14 cellular contexts compared by ENCODE assay signal in genomic region chr1:42433324-42433860, GRCh38. TPM values are rescaled to one million over a fixed set of nuclear protein-coding genes. Genes with fewer than 3 reads are reported as not detected.
DNase-seq lines count a peak whose midpoint lies in the region; ATAC-seq, FAIRE-seq and TF ChIP-seq lines count a peak whose summit lies in the region.
"Had no signal": no experiment of that assay in that cellular context is flagged by ENCODE, and none has a peak within 500 bp of the region (broad histone marks: within the 10 kb centered on the region; RNA-seq: fewer than 3 reads in every experiment).

No MANE protein-coding gene starts in this region.

- no peak overlapping the region for H2BK5ac ChIP-seq in H1 (ENCODE audit: low read depth, low read length)
- H2BK5ac ChIP-seq in mesendoderm (ENCODE audit: low read length), result no peak overlapping the region

- peak overlapping the region; percentile 66 for H3K14ac ChIP-seq in H1 (ENCODE audit: insufficient read length)

- no peak overlapping the region for H3K4me2 ChIP-seq in H1 (ENCODE audit: insufficient read depth in 1 of 2, low read depth in 2 of 2, low read length in 2 of 2)
- H3K4me2 ChIP-seq in mesendoderm (ENCODE audit: low read length), result no peak overlapping the region
- H3K4me2 ChIP-seq: BLaER1 treated with 17β-estradiol and CSF1 and Interleukin-3, amounts not matched to agents 10 nM and 100 nM had no signal

- CTCF ChIA-PET in H1 (lab: Charles Lee; ENCODE audit: partially characterized antibody), result interaction anchor here (0.8 kb wide), 1 partner anchor 33 kb away, joined by 3 read pairs; no protein-coding TSS in a partner anchor

- H2AFZ ChIP-seq in H1 (ENCODE audit: low read length), result 0 out of 2 replicates have a peak overlapping the region, but pooled peaks have one; percentile 16

- no peak for FAIRE-seq in H1 (lab: Jason Lieb, UNC)

- H3K79me1 ChIP-seq in H1 (ENCODE audit: low read depth, low read length), result no peaks in the 10 kb centered on the region
- no peaks in the 10 kb centered on the region for H3K79me1 ChIP-seq in mesendoderm (ENCODE audit: low read length)

- intact Hi-C loops in vagina (cut with DNase I), result no loop called here

- H3K4ac ChIP-seq in H1 (replicated peaks; ENCODE audit: insufficient read length, low read depth, low read length) (no peak overlapping the region), mesendoderm (ENCODE audit: low read depth, low read length) (no peak overlapping the region)

- no peak for TF ChIP-seq EP300 in H1 (IDR thresholded peaks at IDR 0.05; ENCODE audit: borderline replicate concordance in 1 of 2, low read depth in 2 of 2, low read length in 2 of 2)

- H3K27me3 ChIP-seq in H1 (replicated peaks in 1 of 4; ENCODE audit: control insufficient read depth in 3 of 4, extremely low read depth in 1 of 4, insufficient read depth in 3 of 4, low read length in 3 of 4), result no peaks in the 10 kb centered on the region
- H3K27me3 ChIP-seq in mesendoderm (ENCODE audit: insufficient read depth, low read length, poor library complexity), result no peaks in the 10 kb centered on the region
- no peaks in the 10 kb centered on the region for H3K27me3 ChIP-seq in vagina
- H3K27me3 ChIP-seq: BLaER1 treated with 17β-estradiol and CSF1 and Interleukin-3, amounts not matched to agents 10 nM and 100 nM had no signal

- no peak overlapping the region for H2BK12ac ChIP-seq in H1 (ENCODE audit: low read depth, low read length)

- H3K9ac ChIP-seq in H1 (replicated peaks in 1 of 4; ENCODE audit: extremely low read depth in 1 of 4, low read depth in 3 of 4, low read length in 3 of 4) (no peak overlapping the region), mesendoderm (ENCODE audit: low read length) (no peak overlapping the region)
- H3K9ac ChIP-seq: BLaER1 treated with 17β-estradiol and CSF1 and Interleukin-3, amounts not matched to agents 10 nM and 100 nM had no signal

- H4K91ac ChIP-seq in H1 (replicated peaks; ENCODE audit: insufficient read length, low read length), result no peak overlapping the region

- H3K4me3 ChIP-seq in H1 (ENCODE audit: extremely low read depth in 1 of 4, insufficient read depth in 2 of 4, low read depth in 3 of 4, low read length in 4 of 4), result no peak overlapping the region
- no peak overlapping the region for H3K4me3 ChIP-seq in mesendoderm (ENCODE audit: low read length)
- no peak overlapping the region for H3K4me3 ChIP-seq in vagina
- H3K4me3 ChIP-seq: BLaER1 treated with 17β-estradiol and CSF1 and Interleukin-3, amounts not matched to agents 10 nM and 100 nM had no signal

- TF ChIP-seq POLR2A in H1 (IDR thresholded peaks at IDR 0.05; ENCODE audit: control extremely low read depth in 1 of 2, low read depth in 2 of 2, low read length in 2 of 2), result no peak
- no peak for TF ChIP-seq POLR2A in vagina (IDR thresholded peaks at IDR 0.05)

- H3K18ac ChIP-seq in H1 (ENCODE audit: extremely low read depth, low read length), result no peak overlapping the region
- H3K18ac ChIP-seq in mesendoderm (ENCODE audit: low read length), result no peak overlapping the region

- H3K36me3 ChIP-seq in H1 (ENCODE audit: control insufficient read depth in 2 of 4, insufficient read depth in 4 of 4, low read length in 3 of 4), result no peaks in the 10 kb centered on the region
- no peaks in the 10 kb centered on the region for H3K36me3 ChIP-seq in mesendoderm (ENCODE audit: control insufficient read depth, insufficient read depth, low read length)
- no peaks in the 10 kb centered on the region for H3K36me3 ChIP-seq in vagina
- H3K36me3 ChIP-seq: BLaER1 treated with 17β-estradiol and CSF1 and Interleukin-3, amounts not matched to agents 10 nM and 100 nM had no signal

- H2BK120ac ChIP-seq in H1 (replicated peaks; ENCODE audit: low read depth, low read length) (no peak overlapping the region), mesendoderm (ENCODE audit: low read depth, low read length) (no peak overlapping the region)

- H2AK5ac ChIP-seq in H1 (ENCODE audit: low read depth, low read length), result no peak overlapping the region
- H2AK5ac ChIP-seq in mesendoderm (ENCODE audit: low read length), result no peak overlapping the region

- no peaks in the 10 kb centered on the region for H3K79me2 ChIP-seq in H1 (ENCODE audit: control insufficient read depth in 1 of 2, insufficient read depth in 2 of 2, low read length in 2 of 2)
- no peaks in the 10 kb centered on the region for H3K79me2 ChIP-seq in mesendoderm (ENCODE audit: control insufficient read depth, insufficient read depth, low read length)

- TF ChIP-seq CTCF in H1 (IDR thresholded peaks at IDR 0.05; ENCODE audit: control extremely low read depth in 1 of 3, insufficient read depth in 1 of 3, low read depth in 1 of 3, low read length in 3 of 3) (no peak), vagina (IDR thresholded peaks at IDR 0.05) (no peak)

- H4K8ac ChIP-seq in H1 (ENCODE audit: extremely low read depth, insufficient read depth, low read length), result no peak overlapping the region
- no peak overlapping the region for H4K8ac ChIP-seq in mesendoderm (ENCODE audit: low read depth, low read length)

- H4K5ac ChIP-seq in H1 (ENCODE audit: insufficient read length, low read depth, low read length), result no peak overlapping the region
- H4K5ac ChIP-seq in mesendoderm (ENCODE audit: low read length), result no peak overlapping the region

- POLR2A ChIA-PET in H1 (lab: Charles Lee; ENCODE audit: partially characterized antibody), result interaction anchor here (1.6 to 2.6 kb wide), 2 partner anchors 16 to 18 kb away, joined by 3 to 6 read pairs; no protein-coding TSS in a partner anchor

- H2BK15ac ChIP-seq in H1 (ENCODE audit: low read length) (no peak overlapping the region), mesendoderm (replicated peaks; ENCODE audit: low read depth) (no peak overlapping the region)

- TF ChIP-seq RAD21 in H1 (IDR thresholded peaks at IDR 0.05 in 1 of 2, conservative IDR thresholded peaks at IDR 0.05 in 1 of 2; ENCODE audit: low read depth in 2 of 2, low read length in 2 of 2), result no peak

- no peaks in the 10 kb centered on the region for H3K4me1 ChIP-seq in H1 (replicated peaks in 1 of 4; ENCODE audit: control insufficient read depth in 3 of 4, insufficient read depth in 4 of 4, low read length in 3 of 4)
- peaks cover 3% of the 10 kb centered on the region for H3K4me1 ChIP-seq in mesendoderm (ENCODE audit: control insufficient read depth, low read depth, low read length)
- no peaks in the 10 kb centered on the region for H3K4me1 ChIP-seq in vagina

- H3K27ac ChIP-seq in H1 (ENCODE audit: low read depth, low read length) (no peak overlapping the region), mesendoderm (ENCODE audit: low read depth, low read length) (no peak overlapping the region), vagina (no peak overlapping the region)
- H3K27ac ChIP-seq: 22Rv1; BLaER1 treated with 17β-estradiol and CSF1 and Interleukin-3, amounts not matched to agents 10 nM and 100 nM had no signal

- H3K56ac ChIP-seq in H1 (replicated peaks; ENCODE audit: insufficient read length, low read depth, low read length) (no peak overlapping the region), mesendoderm (ENCODE audit: low read length) (no peak overlapping the region)

- no peak overlapping the region for H2BK20ac ChIP-seq in H1 (ENCODE audit: low read length)

- no peaks in the 10 kb centered on the region; a peak in 1 of 4 replicates for H3K9me3 ChIP-seq in H1 (ENCODE audit: insufficient read depth in 2 of 2, low read depth in 1 of 2, low read length in 1 of 2)
- no peaks in the 10 kb centered on the region for H3K9me3 ChIP-seq in vagina
- H3K9me3 ChIP-seq: BLaER1 treated with 17β-estradiol and CSF1 and Interleukin-3, amounts not matched to agents 10 nM and 100 nM had no signal

- 89% methylated on average over 6 of the region's 6 CpGs; no CpG with 5 or more reads in 1 of the 2 experiments for WGBS in H1 (ENCODE audit: extremely low coverage in 1 of 2, insufficient coverage in 1 of 2, insufficient read length in 1 of 2, insufficient replicate concordance in 2 of 2, low coverage in 1 of 2, low lambda C conversion rate in 2 of 2, missing lambda C conversion rate in 1 of 2), 2 experiments
- no CpG with 5 or more reads among the region's 6 CpGs for whole genome bisulfite sequencing in mesendoderm (ENCODE audit: extremely low coverage, insufficient coverage, low lambda C conversion rate)

- peak; percentile 19 for DNase-seq in NCI-H1436 (lab: John Stamatoyannopoulos, UW)
- DNase-seq in NCI-H1436 treated with DMSO at 0.1 percent for 48 hours (lab: John Stamatoyannopoulos, UW), result no peak
- no peak for DNase-seq in H1 (ENCODE audit: low read depth in 1 of 2, low spot score in 2 of 2)
- peak; percentile 34 for DNase-seq in mesendoderm
- no peak for DNase-seq in activated CD4-positive, alpha-beta T cell treated with anti-CD3 and anti-CD28 coated beads, Interleukin-2, amount 50 U/mL, for 4 hours
- no peak for DNase-seq in vagina (ENCODE audit: extremely low spot score in 2 of 2)
- DNase-seq: CD4-positive, CD25-positive, alpha-beta regulatory T cell; DMS53; H7; IMR-90 had no signal

- no peaks in the 10 kb centered on the region for H4K20me1 ChIP-seq in H1 (replicated peaks in 1 of 2; ENCODE audit: control insufficient read depth in 1 of 2, insufficient read depth in 2 of 2, low read length in 2 of 2)
- H4K20me1 ChIP-seq: BLaER1 treated with 17β-estradiol and CSF1 and Interleukin-3, amounts not matched to agents 10 nM and 100 nM had no signal

- H3K23ac ChIP-seq in H1 (ENCODE audit: insufficient read length) (no peak overlapping the region), mesendoderm (ENCODE audit: low read length) (no peak overlapping the region)

- no peaks in the 10 kb centered on the region for H3K23me2 ChIP-seq in H1 (ENCODE audit: low read depth, low read length)

- no peak for ATAC-seq in HG03520 (IDR thresholded peaks at IDR 0.05; ENCODE audit: unreplicated experiment)

RNA-seq across cellular contexts. Expression of gene ZMYND12, which starts 22.4 kb away (rescaled TPM):
- total RNA-seq in H1 (2021; fragmentation: NEBNext Ultra II Directional; extraction: Animal tissue kit (Norgen Biotek cat#: 25700)), result not detected in 2 replicates
- polyA plus RNA-seq in H1 (2011; rRNA removed), result 0.38 and 0.62 TPM in 2 replicates
- 0.79 TPM for polyA plus RNA-seq in H1 (2011; cell fraction: cytosol; rRNA removed)
- polyA plus RNA-seq in H1 (2011; cell fraction: nucleus; rRNA removed), result 0.63 TPM
- polyA plus RNA-seq in H1 (2012, experiment 1 of 2), result 0.23 to 0.40 TPM (median 0.38 TPM) in 3 of 4 replicates, not detected in the other
- polyA plus RNA-seq in H1 (2012, experiment 2 of 2), result not detected
- 0.14 TPM for polyA plus RNA-seq in H1 (2013, experiment 1 of 2)
- polyA plus RNA-seq in H1 (2013, experiment 2 of 2), result 0.18 TPM
- polyA minus RNA-seq in H1 (2011; rRNA and poly(A)+ RNA removed), result 1.0 and 1.4 TPM in 2 replicates
- not detected for polyA minus RNA-seq in H1 (2011; cell fraction: cytosol; rRNA and poly(A)+ RNA removed)
- 0.80 TPM for polyA minus RNA-seq in H1 (2011; cell fraction: nucleus; rRNA and poly(A)+ RNA removed)
- 0.06 TPM for polyA plus RNA-seq in mesendoderm (2013, experiment 1 of 2)
- 0.06 TPM for polyA plus RNA-seq in mesendoderm (2013, experiment 2 of 2)
- not detected for total RNA-seq in vagina
- total RNA-seq: HT-29 had no signal

RNA-seq across cellular contexts. Expression of gene PPCS, which starts 23.0 kb away (rescaled TPM):
- total RNA-seq in H1 (2021; fragmentation: NEBNext Ultra II Directional; extraction: Animal tissue kit (Norgen Biotek cat#: 25700)), result 23.6 and 24.5 TPM in 2 replicates
- polyA plus RNA-seq in H1 (2011; rRNA removed), result 35.3 and 61.5 TPM in 2 replicates
- 50.3 TPM for polyA plus RNA-seq in H1 (2011; cell fraction: cytosol; rRNA removed)
- polyA plus RNA-seq in H1 (2011; cell fraction: nucleus; rRNA removed), result 25.5 TPM
- polyA plus RNA-seq in H1 (2012, experiment 1 of 2), result 18.8 to 26.2 TPM (median 22.5 TPM) in 4 replicates
- 20.0 TPM for polyA plus RNA-seq in H1 (2012, experiment 2 of 2)
- 25.6 TPM for polyA plus RNA-seq in H1 (2013, experiment 1 of 2)
- 24.2 TPM for polyA plus RNA-seq in H1 (2013, experiment 2 of 2)
- polyA minus RNA-seq in H1 (2011; rRNA and poly(A)+ RNA removed), result 7.3 and 8.7 TPM in 2 replicates
- 18.9 TPM for polyA minus RNA-seq in H1 (2011; cell fraction: cytosol; rRNA and poly(A)+ RNA removed)
- polyA minus RNA-seq in H1 (2011; cell fraction: nucleus; rRNA and poly(A)+ RNA removed), result 17.4 TPM
- 24.5 TPM for polyA plus RNA-seq in mesendoderm (2013, experiment 1 of 2)
- 24.4 TPM for polyA plus RNA-seq in mesendoderm (2013, experiment 2 of 2)
- total RNA-seq in vagina, result 48.9 TPM

RNA-seq across cellular contexts. Expression of gene CCDC30, which starts 29.7 kb away (rescaled TPM):
- total RNA-seq in H1 (2021; fragmentation: NEBNext Ultra II Directional; extraction: Animal tissue kit (Norgen Biotek cat#: 25700)), result 0.98 and 1.8 TPM in 2 replicates
- polyA plus RNA-seq in H1 (2011; rRNA removed), result 0.38 and 0.60 TPM in 2 replicates
- polyA plus RNA-seq in H1 (2011; cell fraction: cytosol; rRNA removed), result 0.54 TPM
- 1.0 TPM for polyA plus RNA-seq in H1 (2011; cell fraction: nucleus; rRNA removed)
- polyA plus RNA-seq in H1 (2012, experiment 1 of 2), result 0.37 to 0.95 TPM (median 0.79 TPM) in 4 replicates
- polyA plus RNA-seq in H1 (2012, experiment 2 of 2), result 0.10 TPM
- 2.9 TPM for polyA plus RNA-seq in H1 (2013, experiment 1 of 2)
- polyA plus RNA-seq in H1 (2013, experiment 2 of 2), result 1.8 TPM
- 0.88 and 2.1 TPM in 2 replicates for polyA minus RNA-seq in H1 (2011; rRNA and poly(A)+ RNA removed)
- not detected for polyA minus RNA-seq in H1 (2011; cell fraction: cytosol; rRNA and poly(A)+ RNA removed)
- polyA minus RNA-seq in H1 (2011; cell fraction: nucleus; rRNA and poly(A)+ RNA removed), result 2.9 TPM
- 1.2 TPM for polyA plus RNA-seq in mesendoderm (2013, experiment 1 of 2)
- 1.5 TPM for polyA plus RNA-seq in mesendoderm (2013, experiment 2 of 2)
- total RNA-seq in vagina, result 1.5 TPM

RNA-seq across cellular contexts. Expression of gene RIMKLA, which starts 52.8 kb away (rescaled TPM):
- total RNA-seq in H1 (2021; fragmentation: NEBNext Ultra II Directional; extraction: Animal tissue kit (Norgen Biotek cat#: 25700)), result 5.8 TPM in 2 replicates
- polyA plus RNA-seq in H1 (2011; rRNA removed), result 2.2 and 3.2 TPM in 2 replicates
- polyA plus RNA-seq in H1 (2011; cell fraction: cytosol; rRNA removed), result 3.2 TPM
- polyA plus RNA-seq in H1 (2011; cell fraction: nucleus; rRNA removed), result 2.7 TPM
- 3.1 to 3.9 TPM (median 3.6 TPM) in 4 replicates for polyA plus RNA-seq in H1 (2012, experiment 1 of 2)
- 1.0 TPM for polyA plus RNA-seq in H1 (2012, experiment 2 of 2)
- polyA plus RNA-seq in H1 (2013, experiment 1 of 2), result 2.2 TPM
- polyA plus RNA-seq in H1 (2013, experiment 2 of 2), result 2.2 TPM
- polyA minus RNA-seq in H1 (2011; rRNA and poly(A)+ RNA removed), result 6.4 and 10.0 TPM in 2 replicates
- 5.1 TPM for polyA minus RNA-seq in H1 (2011; cell fraction: cytosol; rRNA and poly(A)+ RNA removed)
- polyA minus RNA-seq in H1 (2011; cell fraction: nucleus; rRNA and poly(A)+ RNA removed), result 3.2 TPM
- 0.56 TPM for polyA plus RNA-seq in mesendoderm (2013, experiment 1 of 2)
- 0.66 TPM for polyA plus RNA-seq in mesendoderm (2013, experiment 2 of 2)
- 0.25 TPM for total RNA-seq in vagina
- total RNA-seq: CD4-positive, CD25-positive, alpha-beta regulatory T cell; IMR-90 had no signal
- polyA plus RNA-seq: IMR-90 had no signal

Comparison
In these comparisons a context has a peak if more than half of its experiments do, and no peak if none do; other contexts are left out.
1. DNase-seq: peak in NCI-H1436 (single experiment) and mesendoderm (single experiment); none in NCI-H1436 treated with DMSO at 0.1 percent for 48 hours (single experiment), H1 (0 of 2), activated CD4-positive, alpha-beta T cell treated with anti-CD3 and anti-CD28 coated beads, Interleukin-2, amount 50 U/mL, for 4 hours (0 of 2) and vagina (0 of 2).